34 cellular contexts compared by ENCODE assay signal in genomic region chr11:110761131-110761530, GRCh38. TPM values are rescaled to one million over a fixed set of nuclear protein-coding genes. Genes with fewer than 3 reads are reported as not detected.
DNase-seq lines count a peak whose midpoint lies in the region; ATAC-seq, FAIRE-seq and TF ChIP-seq lines count a peak whose summit lies in the region.
"Had no signal": no experiment of that assay in that cellular context is flagged by ENCODE, and none has a peak within 500 bp of the region (broad histone marks: within the 10 kb centered on the region; RNA-seq: fewer than 3 reads in every experiment).

No MANE protein-coding gene starts in this region.

- H2BK120ac ChIP-seq in IMR-90 (ENCODE audit: low read depth, low read length): peak overlapping the region; percentile 59; the same call in 1 of the 2 replicates

- H3K79me2 ChIP-seq in HepG2 (ENCODE audit: insufficient read depth, low read length) (no peaks in the 10 kb centered on the region), K562 (ENCODE audit: control insufficient read depth, insufficient read depth, low read length) (no peaks in the 10 kb centered on the region)

- H3K9me3 ChIP-seq in HepG2 (ENCODE audit: low read length) (no peaks in the 10 kb centered on the region), right lobe of liver (no peaks in the 10 kb centered on the region), A549 (no peaks in the 10 kb centered on the region), IMR-90 (ENCODE audit: control insufficient read depth, insufficient read depth, low read length) (no peaks in the 10 kb centered on the region), K562 (replicated peaks; ENCODE audit: control insufficient read depth, insufficient read depth, low read depth, low read length) (no peaks in the 10 kb centered on the region)
- H3K9me3 ChIP-seq: BE2C; BLaER1; BLaER1 treated with 17β-estradiol and CSF1 and Interleukin-3, amounts not matched to agents 10 nM and 100 nM; Caco-2 had no signal

- ATAC-seq in HepG2: no peak
- no peak for ATAC-seq in right lobe of liver
- no peak for ATAC-seq in A549
- ATAC-seq in IMR-90 (ENCODE audit: low read depth): no peak
- no peak for ATAC-seq in K562
- no peak for ATAC-seq in HG03025 (IDR thresholded peaks at IDR 0.05; ENCODE audit: low FRiP score, unreplicated experiment)
- ATAC-seq: CD8-positive, alpha-beta T cell had no signal

- in situ Hi-C loops in HepG2 (cut with HindIII; ENCODE audit: extremely low pct_ligation_motif_present, low pct_unique_long_range_greater_than_20kb) (no loop called here), IMR-90 (cut with MboI; ENCODE audit: low sequenced_read_pairs) (no loop called here), K562 (cut with MboI) (no loop called here)

- 0 out of 2 replicates have a peak overlapping the region, but pooled peaks have one; percentile 26 for H3K4ac ChIP-seq in IMR-90 (ENCODE audit: low read depth, low read length)

- H4K5ac ChIP-seq in IMR-90 (ENCODE audit: low read depth, low read length): no peak overlapping the region

- intact Hi-C loops in HepG2 (cut with micrococcal nuclease; ENCODE audit: unreplicated experiment): no loop called here
- intact Hi-C loops in right lobe of liver (cut with DNase I): no loop called here
- intact Hi-C loops in IMR-90 (cut with micrococcal nuclease): loop anchor here (2.0 kb wide), 1 partner anchor 46 kb away; no protein-coding TSS in a partner anchor
- intact Hi-C loops in K562 (cut with micrococcal nuclease): no loop called here

- TF ChIP-seq CTCF in HepG2 (CRISPR knock-in tag; IDR thresholded peaks at IDR 0.05) (no peak), right lobe of liver (IDR thresholded peaks at IDR 0.05) (no peak), A549 (IDR thresholded peaks at IDR 0.05) (no peak), IMR-90 (conservative IDR thresholded peaks at IDR 0.05; ENCODE audit: low read depth, low read length) (no peak), K562 (IDR thresholded peaks at IDR 0.05 in 2 of 3, conservative IDR thresholded peaks at IDR 0.05 in 1 of 3; ENCODE audit: insufficient read depth in 2 of 3, low read depth in 1 of 3, low read length in 3 of 3) (no peak)

- TF ChIP-seq RAD21 in HepG2 (CRISPR knock-in tag; IDR thresholded peaks at IDR 0.05): no peak
- TF ChIP-seq RAD21 in A549 (conservative IDR thresholded peaks at IDR 0.05 in 1 of 2, IDR thresholded peaks at IDR 0.05 in 1 of 2): no peak
- TF ChIP-seq RAD21 in IMR-90 (IDR thresholded peaks at IDR 0.05; ENCODE audit: low read length): no peak
- TF ChIP-seq RAD21 in K562 (CRISPR knock-in tag; conservative IDR thresholded peaks at IDR 0.05 in 1 of 2, IDR thresholded peaks at IDR 0.05 in 1 of 2): no peak

- H3K23ac ChIP-seq in IMR-90 (ENCODE audit: low read depth, low read length): no peak overlapping the region

- no peaks in the 10 kb centered on the region for H3K79me1 ChIP-seq in IMR-90 (ENCODE audit: low read depth in 1 of 2, low read length in 2 of 2)

- POLR2A ChIA-PET in HepG2 (lab: Yijun Ruan, JAX): no interaction called here
- POLR2A ChIA-PET in A549 (lab: Yijun Ruan, JAX): no interaction called here
- POLR2A ChIA-PET in IMR-90 (lab: Charles Lee; ENCODE audit: unreplicated experiment): no interaction called here
- POLR2A ChIA-PET in K562 (lab: Yijun Ruan, JAX): no interaction called here

- H2AK5ac ChIP-seq in IMR-90 (ENCODE audit: low read depth, low read length): no peak overlapping the region

- H4K91ac ChIP-seq in IMR-90 (ENCODE audit: insufficient read depth, low read depth, low read length): peak overlapping the region; percentile 51; the same call in 1 of the 2 replicates

- H3K4me1 ChIP-seq in HepG2 (ENCODE audit: insufficient read depth, low read length) (peaks cover 6% of the 10 kb centered on the region), right lobe of liver (peaks cover 0 to 27% (median 7%) of the 10 kb centered on the region in 4 donors), A549 (peaks cover 5% of the 10 kb centered on the region; the same call in 2 of the 3 replicates), IMR-90 (ENCODE audit: control insufficient read depth, insufficient read depth, low read length) (peaks cover 17% of the 10 kb centered on the region), K562 (replicated peaks in 1 of 2; ENCODE audit: control insufficient read depth in 2 of 2, insufficient read depth in 2 of 2, low read length in 2 of 2) (no peaks in the 10 kb centered on the region)
- H3K4me1 ChIP-seq: BE2C, Caco-2 had no signal

- H3K9ac ChIP-seq in HepG2 (ENCODE audit: insufficient read depth, low read depth, low read length) (no peak overlapping the region), IMR-90 (ENCODE audit: low read depth, low read length) (no peak overlapping the region), K562 (ENCODE audit: insufficient read depth in 1 of 2, low read depth in 2 of 2, low read length in 2 of 2) (no peak overlapping the region)
- H3K9ac ChIP-seq: BLaER1; BLaER1 treated with 17β-estradiol and CSF1 and Interleukin-3, amounts not matched to agents 10 nM and 100 nM had no signal

- H4K20me1 ChIP-seq in HepG2 (ENCODE audit: insufficient read depth, low read length) (no peaks in the 10 kb centered on the region), IMR-90 (ENCODE audit: insufficient read depth, low read length) (no peaks in the 10 kb centered on the region), K562 (replicated peaks; ENCODE audit: control insufficient read depth, insufficient read depth, low read length) (no peaks in the 10 kb centered on the region)
- H4K20me1 ChIP-seq: BLaER1; BLaER1 treated with 17β-estradiol and CSF1 and Interleukin-3, amounts not matched to agents 10 nM and 100 nM had no signal

- TF ChIP-seq POLR2A in HepG2 (IDR thresholded peaks at IDR 0.05; ENCODE audit: insufficient read depth in 1 of 2, low read depth in 2 of 2, low read length in 2 of 2) (no peak), right lobe of liver (IDR thresholded peaks at IDR 0.05) (no peak), A549 (IDR thresholded peaks at IDR 0.05; ENCODE audit: low read length) (no peak), IMR-90 (IDR thresholded peaks at IDR 0.05; ENCODE audit: low read depth, low read length) (no peak), K562 (conservative IDR thresholded peaks at IDR 0.05) (no peak)

- no peaks in the 10 kb centered on the region for H3K36me3 ChIP-seq in HepG2 (replicated peaks in 1 of 2; ENCODE audit: control insufficient read depth in 1 of 2, insufficient read depth in 2 of 2, low read length in 2 of 2)
- H3K36me3 ChIP-seq in right lobe of liver: no peaks in the 10 kb centered on the region
- no peaks in the 10 kb centered on the region for H3K36me3 ChIP-seq in IMR-90 (ENCODE audit: control insufficient read depth, insufficient read depth, low read length)
- no peaks in the 10 kb centered on the region for H3K36me3 ChIP-seq in K562 (ENCODE audit: control insufficient read depth, insufficient read depth, low read length)
- H3K36me3 ChIP-seq: BE2C; BLaER1; BLaER1 treated with 17β-estradiol and CSF1 and Interleukin-3, amounts not matched to agents 10 nM and 100 nM had no signal

- H2BK5ac ChIP-seq in IMR-90 (ENCODE audit: low read depth, low read length, poor library complexity, severe bottlenecking): no peak overlapping the region

- peak overlapping the region; percentile 49; the same call in 1 of the 2 replicates for H3K18ac ChIP-seq in IMR-90 (ENCODE audit: low read depth, low read length)

- H3K4me2 ChIP-seq in HepG2 (ENCODE audit: low read depth, low read length) (no peak overlapping the region), A549 (no peak overlapping the region), IMR-90 (ENCODE audit: low read depth, low read length) (no peak overlapping the region), K562 (ENCODE audit: insufficient read depth, low read length) (no peak overlapping the region)
- H3K4me2 ChIP-seq: BLaER1; BLaER1 treated with 17β-estradiol and CSF1 and Interleukin-3, amounts not matched to agents 10 nM and 100 nM had no signal

- no peak for TF ChIP-seq EP300 in HepG2 (IDR thresholded peaks at IDR 0.05; ENCODE audit: low read depth in 2 of 2, low read length in 2 of 2)
- TF ChIP-seq EP300 in HepG2 (CRISPR knock-in tag; IDR thresholded peaks at IDR 0.05; ENCODE audit: borderline replicate concordance): no peak
- no peak for TF ChIP-seq EP300 in A549 (IDR thresholded peaks at IDR 0.05)
- no peak for TF ChIP-seq EP300 in K562 (IDR thresholded peaks at IDR 0.05; ENCODE audit: low read length)

- H3K27me3 ChIP-seq in HepG2 (ENCODE audit: control insufficient read depth in 1 of 2, insufficient read depth in 2 of 2, low read length in 2 of 2) (no peaks in the 10 kb centered on the region), right lobe of liver (no peaks in the 10 kb centered on the region), IMR-90 (ENCODE audit: control insufficient read depth, insufficient read depth, low read length) (no peaks in the 10 kb centered on the region), K562 (ENCODE audit: control insufficient read depth in 2 of 2, insufficient read depth in 2 of 2, low read length in 2 of 2) (no peaks in the 10 kb centered on the region)
- H3K27me3 ChIP-seq: BE2C; BLaER1; BLaER1 treated with 17β-estradiol and CSF1 and Interleukin-3, amounts not matched to agents 10 nM and 100 nM had no signal

- no peak overlapping the region for H3K56ac ChIP-seq in IMR-90 (ENCODE audit: extremely low read depth, insufficient read depth, low read length)

- BruUV-seq in HepG2 (replicated peaks; lab: Mats Ljungman, UMichigan): no TSS peak
- BruUV-seq in IMR-90 (replicated peaks; lab: Mats Ljungman, UMichigan): no TSS peak
- BruUV-seq in K562 (replicated peaks; lab: Mats Ljungman, UMichigan): no TSS peak

- CTCF ChIA-PET in HepG2 (lab: Yijun Ruan, JAX; ENCODE audit: low intra/inter-chr PET ratio, low total read pairs): no interaction called here
- CTCF ChIA-PET in A549 (lab: Yijun Ruan, JAX): no interaction called here
- CTCF ChIA-PET in IMR-90 (lab: Yijun Ruan, JAX): no interaction called here
- CTCF ChIA-PET in K562 (lab: Yijun Ruan, JAX; ENCODE audit: low intra/inter-chr PET ratio): no interaction called here

- no peak overlapping the region for H4K8ac ChIP-seq in IMR-90 (ENCODE audit: low read depth in 2 of 2, low read length in 2 of 2)

- H3K4me3 ChIP-seq in HepG2 (replicated peaks in 1 of 3; ENCODE audit: insufficient read depth in 1 of 3, low read depth in 2 of 3, low read length in 3 of 3) (no peak overlapping the region), right lobe of liver (no peak overlapping the region), A549 (no peak overlapping the region), IMR-90 (ENCODE audit: insufficient read depth, low read depth, low read length) (no peak overlapping the region), K562 (no peak overlapping the region)
- H3K4me3 ChIP-seq: BLaER1; BLaER1 treated with 17β-estradiol and CSF1 and Interleukin-3, amounts not matched to agents 10 nM and 100 nM had no signal

- H2BK15ac ChIP-seq in IMR-90 (ENCODE audit: low read depth, low read length): peak overlapping the region; percentile 24; the same call in 1 of the 3 replicates

- no peak for DNase-seq in HepG2 (ENCODE audit: low spot score)
- DNase-seq in right lobe of liver: no peak
- no peak for DNase-seq in A549 (ENCODE audit: low read depth in 1 of 2, low spot score in 1 of 2)
- no peak for DNase-seq in IMR-90
- DNase-seq in K562 (ENCODE audit: extremely low read depth in 1 of 4, low spot score in 3 of 4): no peak
- no peak for DNase-seq in RCC 7860 (ENCODE audit: low spot score)
- no peak for DNase-seq in LoVo (ENCODE audit: low spot score)
- DNase-seq: 8988T; ACHN; AML-193; BE2C; C1 segment of cervical spinal cord; Caco-2; Calu3; CD4-positive, alpha-beta memory T cell; CD4-positive, alpha-beta T cell; CD4-positive, CD25-positive, alpha-beta regulatory T cell; CD8-positive, alpha-beta memory T cell; CD8-positive, alpha-beta T cell; COR-L47; DMS 273 treated with DMSO at 0.1 percent for 48 hours; DMS153; DND-41; EL had no signal

- no peak overlapping the region for H3K27ac ChIP-seq in HepG2 (ENCODE audit: extremely low read length, insufficient read depth, low read length)
- H3K27ac ChIP-seq in right lobe of liver: no peak overlapping the region
- H3K27ac ChIP-seq in A549: no peak overlapping the region
- H3K27ac ChIP-seq in IMR-90 (ENCODE audit: insufficient read depth, low read length): no peak overlapping the region
- no peak overlapping the region for H3K27ac ChIP-seq in K562 (ENCODE audit: extremely low read depth, low read depth, low read length)
- H3K27ac ChIP-seq: 22Rv1; BLaER1; BLaER1 treated with 17β-estradiol and CSF1 and Interleukin-3, amounts not matched to agents 10 nM and 100 nM; C4-2B had no signal

- no peak for FAIRE-seq in HepG2 (lab: Jason Lieb, UNC)
- no peak for FAIRE-seq in A549 (lab: Jason Lieb, UNC)
- FAIRE-seq in K562 (lab: Jason Lieb, UNC): no peak
- FAIRE-seq in RCC 7860 (lab: Jason Lieb, UNC): no peak
- FAIRE-seq: A204.1, D721Med had no signal

- H2AK9ac ChIP-seq in IMR-90 (replicated peaks; ENCODE audit: low read depth, low read length, poor library complexity): no peak overlapping the region

- H3K9me1 ChIP-seq in IMR-90 (ENCODE audit: insufficient read depth, low read length) (peaks cover 4% of the 10 kb centered on the region), K562 (ENCODE audit: control insufficient read depth, insufficient read depth, low read length) (no peaks in the 10 kb centered on the region)

- WGBS in HepG2 (ENCODE audit: low lambda C conversion rate): 0% methylated on average over 2 of the region's 2 CpGs
- 89% methylated on average over 2 of the region's 2 CpGs for WGBS in right lobe of liver (ENCODE audit: insufficient coverage, low coverage, low lambda C conversion rate, missing lambda C conversion rate)
- WGBS in A549 (ENCODE audit: missing lambda C conversion rate): 15% methylated on average over 2 of the region's 2 CpGs
- no CpG with 5 or more reads among the region's 2 CpGs for WGBS in IMR-90 (ENCODE audit: extremely low coverage in 2 of 2, insufficient read length in 1 of 2), 2 experiments
- WGBS in K562 (ENCODE audit: insufficient coverage, low coverage, missing lambda C conversion rate): 0% methylated on average over 2 of the region's 2 CpGs

- 0 out of 2 replicates have a peak overlapping the region, but pooled peaks have one; percentile 26 for H2BK20ac ChIP-seq in IMR-90 (ENCODE audit: low read depth, low read length)

- H3K14ac ChIP-seq in IMR-90 (replicated peaks; ENCODE audit: low read depth, low read length): no peak overlapping the region

- dilution Hi-C loops in IMR-90 (cut with HindIII; ENCODE audit: low sequenced_read_pairs, unreplicated experiment): no loop called here

- H2AFZ ChIP-seq in HepG2 (ENCODE audit: low read length) (no peak overlapping the region), IMR-90 (replicated peaks; ENCODE audit: low read length, poor library complexity) (no peak overlapping the region), K562 (ENCODE audit: low read depth, low read length) (no peak overlapping the region)

RNA-seq across cellular contexts. Expression of gene ARHGAP20, which starts 48.9 kb away (rescaled TPM):
- total RNA-seq in HepG2 (2016; rRNA removed; fragmentation: Illumina TruSeq; extraction: Trizol): not detected in 2 replicates
- total RNA-seq in HepG2 (2016; cell fraction: cytosol; rRNA removed; fragmentation: Illumina TruSeq; extraction: Trizol; ENCODE audit: low read depth): not detected in 2 replicates
- not detected in 2 replicates for total RNA-seq in HepG2 (2016; cell fraction: insoluble cytoplasmic fraction; rRNA removed; fragmentation: Illumina TruSeq; extraction: Trizol)
- not detected in 2 replicates for total RNA-seq in HepG2 (2016; cell fraction: membrane; rRNA removed; fragmentation: Illumina TruSeq; extraction: Trizol)
- not detected in 2 replicates for total RNA-seq in HepG2 (2016; cell fraction: nucleus; rRNA removed; fragmentation: Illumina TruSeq; extraction: Trizol)
- polyA plus RNA-seq in HepG2 (2011; rRNA removed): not detected in 2 replicates
- not detected in 2 replicates for polyA plus RNA-seq in HepG2 (2011; cell fraction: cytosol; rRNA removed)
- not detected in 2 replicates for polyA plus RNA-seq in HepG2 (2011; cell fraction: nucleus; rRNA removed)
- not detected in 2 replicates for polyA plus RNA-seq in HepG2 (2012)
- not detected in 2 replicates for polyA plus RNA-seq in HepG2 (2016; cell fraction: cytosol; fragmentation: Illumina TruSeq; extraction: Trizol; ENCODE audit: low read depth)
- not detected in 2 replicates for polyA plus RNA-seq in HepG2 (2016; cell fraction: insoluble cytoplasmic fraction; fragmentation: Illumina TruSeq; extraction: Trizol; ENCODE audit: low read depth)
- not detected in 2 replicates for polyA plus RNA-seq in HepG2 (2016; cell fraction: membrane; fragmentation: Illumina TruSeq; extraction: Trizol; ENCODE audit: low read depth)
- polyA plus RNA-seq in HepG2 (2016; cell fraction: nucleus; fragmentation: Illumina TruSeq; extraction: Trizol; ENCODE audit: insufficient read depth, low read depth): not detected in 2 replicates
- polyA minus RNA-seq in HepG2 (2011; rRNA and poly(A)+ RNA removed; ENCODE audit: low replicate concordance): not detected in 2 replicates
- polyA minus RNA-seq in HepG2 (2011; cell fraction: cytosol; rRNA and poly(A)+ RNA removed): not detected in 2 replicates
- polyA minus RNA-seq in HepG2 (2011; cell fraction: nucleus; rRNA and poly(A)+ RNA removed): not detected in 2 replicates
- 1 to 10 TPM in 2 of 6 experiments, under 1 TPM in 4; 0.68 to 1.6 (median 0.98) TPM for total RNA-seq in right lobe of liver
- 0.01 TPM in 1 of 2 replicates, not detected in the other for polyA plus RNA-seq in A549 (2011; rRNA removed)
- polyA plus RNA-seq in A549 (2012; cell fraction: cytosol; rRNA removed): 0.01 TPM in 1 of 2 replicates, not detected in the other
- not detected in 2 replicates for polyA plus RNA-seq in A549 (2012; cell fraction: nucleus; rRNA removed)
- polyA plus RNA-seq in A549 (2017; fragmentation: RNase III; extraction: RNeasy Plus Mini Kit Qiagen cat#74134 plus additional on column Dnase treatment): not detected in 3 replicates
- not detected in 2 replicates for polyA minus RNA-seq in A549 (2011; rRNA and poly(A)+ RNA removed)
- total RNA-seq in IMR-90 (2012; rRNA removed): 2.5 and 2.8 TPM in 2 replicates
- 1.2 and 1.4 TPM in 2 replicates for polyA plus RNA-seq in IMR-90 (2012; rRNA removed)
- 0.36 TPM in 2 replicates for polyA plus RNA-seq in IMR-90 (2012; cell fraction: cytosol; rRNA removed)
- polyA plus RNA-seq in IMR-90 (2012; cell fraction: nucleus; rRNA removed; ENCODE audit: low replicate concordance): 0.82 and 6.0 TPM in 2 replicates
- not detected in 2 replicates for total RNA-seq in K562 (2011; cell fraction: chromatin; rRNA removed; ENCODE audit: low replicate concordance)
- total RNA-seq in K562 (2011; cell fraction: nucleolus; rRNA removed): not detected in 2 replicates
- not detected in 2 replicates for total RNA-seq in K562 (2011; cell fraction: nucleoplasm; rRNA removed)
- not detected in 2 replicates for total RNA-seq in K562 (2014; rRNA removed)
- total RNA-seq in K562 (2014; rRNA removed; fragmentation: Illumina TruSeq; extraction: Trizol): not detected in 2 replicates
- total RNA-seq in K562 (2015; rRNA removed; fragmentation: Illumina TruSeq; extraction: Trizol): not detected in 2 replicates
- 0.07 TPM in 1 of 2 replicates, not detected in the other for total RNA-seq in K562 (2021)
- not detected in 2 replicates for polyA plus RNA-seq in K562 (2011; rRNA removed)
- not detected in 2 replicates for polyA plus RNA-seq in K562 (2011; cell fraction: cytosol; rRNA removed)
- polyA plus RNA-seq in K562 (2011; cell fraction: nucleus; rRNA removed): not detected in 2 replicates
- polyA plus RNA-seq in K562 (2012): 0.07 TPM in 1 of 2 replicates, not detected in the other
- not detected in 2 replicates for polyA plus RNA-seq in K562 (2014; fragmentation: Illumina TruSeq; extraction: Trizol)
- polyA plus RNA-seq in K562 (2014; fragmentation: Nextera tagmentation; extraction: Ambion mirVana): not detected
- polyA plus RNA-seq in K562 (2014; rRNA removed): 0.11 TPM in 1 of 2 replicates, not detected in the other
- polyA minus RNA-seq in K562 (2011; rRNA and poly(A)+ RNA removed): not detected in 2 replicates
- not detected in 2 replicates for polyA minus RNA-seq in K562 (2011; cell fraction: cytosol; rRNA and poly(A)+ RNA removed)
- polyA minus RNA-seq in K562 (2011; cell fraction: nucleus; rRNA and poly(A)+ RNA removed): not detected in 2 replicates
- total RNA-seq: A172; Calu3; CD4-positive, alpha-beta T cell; CD4-positive, CD25-positive, alpha-beta regulatory T cell; Daoy had no signal
- polyA plus RNA-seq: CD14-positive monocyte; CD4-positive, CD25-positive, alpha-beta regulatory T cell; CD8-positive, alpha-beta memory T cell had no signal

Comparison
In these comparisons a context has a peak if more than half of its experiments do, and no peak if none do; other contexts are left out.
1. Of the 241 proteins assayed by ChIP-seq in both HepG2 and K562: peak only in HepG2: MAFF; only in K562: none; in both: none; in neither: 239; mixed calls (peak in some experiments, not most) for 1.